In genomic region chr9:7536310-7536939, GRCh38 we compare ENCODE assay signal across 8 cellular contexts.
DNase-seq lines count a peak whose midpoint lies in the region; ATAC-seq, FAIRE-seq and TF ChIP-seq lines count a peak whose summit lies in the region.

No MANE protein-coding gene starts in this region.

- H3K27me3 ChIP-seq in left ventricle myocardium inferior (ENCODE audit: low read depth) (no peaks in the 10 kb centered on the region), small intestine (ENCODE audit: control insufficient read depth in 2 of 2, insufficient read depth in 2 of 2, low read length in 2 of 2) (no peaks in the 10 kb centered on the region)

- no peaks in the 10 kb centered on the region for H3K36me3 ChIP-seq in left ventricle myocardium inferior
- H3K36me3 ChIP-seq in small intestine (ENCODE audit: control insufficient read depth in 2 of 2, insufficient read depth in 2 of 2, low read length in 2 of 2), result no peaks in the 10 kb centered on the region

- H3K27ac ChIP-seq in left ventricle myocardium inferior (replicated peaks), result no peak overlapping the region
- no peak overlapping the region for H3K27ac ChIP-seq in small intestine (ENCODE audit: low read depth in 1 of 2, low read length in 1 of 2)

- no peaks in the 10 kb centered on the region for H3K9me3 ChIP-seq in left ventricle myocardium inferior (replicated peaks)
- H3K9me3 ChIP-seq in small intestine (ENCODE audit: control insufficient read depth, low read depth), result no peaks in the 10 kb centered on the region

- H3K4me1 ChIP-seq in left ventricle myocardium inferior (peaks cover 5% of the 10 kb centered on the region), small intestine (ENCODE audit: control insufficient read depth in 2 of 2, insufficient read depth in 1 of 2, low read depth in 1 of 2, low read length in 1 of 2) (no peaks in the 10 kb centered on the region)

- peak; percentile 96 for ATAC-seq in GM18868 (IDR thresholded peaks at IDR 0.05; ENCODE audit: unreplicated experiment)
- ATAC-seq in HG02981 (IDR thresholded peaks at IDR 0.05; ENCODE audit: unreplicated experiment), result peak; percentile 82

- no peak for FAIRE-seq in small intestine (lab: Jason Lieb, UNC)

- peak; percentile 81 for TF ChIP-seq CTCF in left ventricle myocardium inferior (IDR thresholded peaks at IDR 0.05; ENCODE audit: borderline replicate concordance)

- no peak overlapping the region for H3K4me3 ChIP-seq in left ventricle myocardium inferior
- no peak overlapping the region for H3K4me3 ChIP-seq in small intestine (ENCODE audit: low read depth in 1 of 2, low read length in 2 of 2)

- DNase-seq in COLO829 (ENCODE audit: low spot score) (peak; percentile 24), NCI-H2196 (lab: John Stamatoyannopoulos, UW; ENCODE audit: unreplicated experiment) (peak; percentile 72), left ventricle myocardium inferior (no peak), small intestine (peak; percentile 49)
- DNase-seq in activated T-cell treated with anti-CD3 and anti-CD28 coated beads, Interleukin-2, amount 50 U/mL, for 48 hours, result peak; percentile 46 to 56
- DNase-seq in effector CD4-positive, alpha-beta T cell, result no peak

- intact Hi-C loops in left ventricle myocardium inferior (cut with micrococcal nuclease), result loop anchor here (5.0 to 10.0 kb wide), 3 partner anchors 134 to 462 kb away; no protein-coding TSS in a partner anchor

- 16 to 45% (median 39%) methylated on average over 4 of the region's 4 CpGs for WGBS in small intestine, 3 donors

Comparison
In these comparisons a context has a peak if more than half of its experiments do, and no peak if none do; other contexts are left out.
1. DNase-seq: peak in COLO829 (single experiment), NCI-H2196 (single experiment), activated T-cell treated with anti-CD3 and anti-CD28 coated beads, Interleukin-2, amount 50 U/mL, for 48 hours (2 of 2) and small intestine (single experiment); none in left ventricle myocardium inferior (single experiment) and effector CD4-positive, alpha-beta T cell (single experiment).